In genomic region chr11:10693509-10694071, GRCh38 we compare ENCODE assay signal across 10 cellular contexts. TPM values are rescaled to one million over a fixed set of nuclear protein-coding genes. Genes with fewer than 3 reads are reported as not detected.
DNase-seq lines count a peak whose midpoint lies in the region; ATAC-seq and TF ChIP-seq lines count a peak whose summit lies in the region.
"Had no signal": no experiment of that assay in that cellular context is flagged by ENCODE, and none has a peak within 500 bp of the region (broad histone marks: within the 10 kb centered on the region; RNA-seq: fewer than 3 reads in every experiment).

A gene with protein sequence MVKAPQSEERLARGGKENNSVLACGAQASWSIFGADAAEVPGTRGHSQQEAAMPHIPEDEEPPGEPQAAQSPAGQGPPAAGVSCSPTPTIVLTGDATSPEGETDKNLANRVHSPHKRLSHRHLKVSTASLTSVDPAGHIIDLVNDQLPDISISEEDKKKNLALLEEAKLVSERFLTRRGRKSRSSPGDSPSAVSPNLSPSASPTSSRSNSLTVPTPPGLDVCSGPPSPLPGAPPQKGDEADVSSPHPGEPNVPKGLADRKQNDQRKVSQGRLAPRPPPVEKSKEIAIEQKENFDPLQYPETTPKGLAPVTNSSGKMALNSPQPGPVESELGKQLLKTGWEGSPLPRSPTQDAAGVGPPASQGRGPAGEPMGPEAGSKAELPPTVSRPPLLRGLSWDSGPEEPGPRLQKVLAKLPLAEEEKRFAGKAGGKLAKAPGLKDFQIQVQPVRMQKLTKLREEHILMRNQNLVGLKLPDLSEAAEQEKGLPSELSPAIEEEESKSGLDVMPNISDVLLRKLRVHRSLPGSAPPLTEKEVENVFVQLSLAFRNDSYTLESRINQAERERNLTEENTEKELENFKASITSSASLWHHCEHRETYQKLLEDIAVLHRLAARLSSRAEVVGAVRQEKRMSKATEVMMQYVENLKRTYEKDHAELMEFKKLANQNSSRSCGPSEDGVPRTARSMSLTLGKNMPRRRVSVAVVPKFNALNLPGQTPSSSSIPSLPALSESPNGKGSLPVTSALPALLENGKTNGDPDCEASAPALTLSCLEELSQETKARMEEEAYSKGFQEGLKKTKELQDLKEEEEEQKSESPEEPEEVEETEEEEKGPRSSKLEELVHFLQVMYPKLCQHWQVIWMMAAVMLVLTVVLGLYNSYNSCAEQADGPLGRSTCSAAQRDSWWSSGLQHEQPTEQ (minus strand): TSS chr11:10693755. CDS start chr11:10693602, 153 bp downstream.

- no peaks in the 10 kb centered on the region for H3K4me1 Mint-ChIP-seq in natural killer cell treated with Interleukin-12 subunit alpha and Interleukin-12 subunit beta and Interleukin-15 and Interleukin-18, amount 100 ng/mL, for 72 hours (ENCODE audit: low read depth in 2 of 2)
- H3K4me1 Mint-ChIP-seq in natural killer cell (no peaks in the 10 kb centered on the region), neural crest cell (peaks cover 14% of the 10 kb centered on the region)

- peaks cover 0 to 8% of the 10 kb centered on the region in 2 donors for H3K27me3 Mint-ChIP-seq in natural killer cell treated with Interleukin-12 subunit alpha and Interleukin-12 subunit beta and Interleukin-15 and Interleukin-18, amount 100 ng/mL, for 72 hours
- peaks cover 0 to 17% of the 10 kb centered on the region in 2 donors for H3K27me3 Mint-ChIP-seq in natural killer cell (ENCODE audit: low read depth in 2 of 2)
- H3K27me3 Mint-ChIP-seq in neural crest cell (ENCODE audit: low read depth) = no peaks in the 10 kb centered on the region

- H3K4me3 ChIP-seq in foreskin fibroblast (ENCODE audit: low read depth in 1 of 2, low read length in 2 of 2) (peak within 1 kb of the TSS; percentile 60 to 71), aorta (ENCODE audit: low read length in 2 of 2) (peak within 1 kb of the TSS; percentile 87 to 98)

- no peaks in the 10 kb centered on the region for H3K36me3 ChIP-seq in aorta (ENCODE audit: control insufficient read depth in 1 of 2, insufficient read depth in 2 of 2, low read length in 1 of 2)

- H3K27me3 ChIP-seq in aorta (ENCODE audit: control insufficient read depth in 1 of 2, insufficient read depth in 2 of 2, low read length in 1 of 2) = no peaks in the 10 kb centered on the region

- H3K9me3 Mint-ChIP-seq in natural killer cell treated with Interleukin-12 subunit alpha and Interleukin-12 subunit beta and Interleukin-15 and Interleukin-18, amount 100 ng/mL, for 72 hours = no peaks in the 10 kb centered on the region
- no peaks in the 10 kb centered on the region for H3K9me3 Mint-ChIP-seq in natural killer cell
- peaks cover 3% of the 10 kb centered on the region for H3K9me3 Mint-ChIP-seq in neural crest cell

- no peaks in the 10 kb centered on the region for H3K9me3 ChIP-seq in aorta (ENCODE audit: control insufficient read depth, low read length)

- H3K4me3 Mint-ChIP-seq in natural killer cell treated with Interleukin-12 subunit alpha and Interleukin-12 subunit beta and Interleukin-15 and Interleukin-18, amount 100 ng/mL, for 72 hours = no peak within 1 kb of the TSS
- no peak within 1 kb of the TSS for H3K4me3 Mint-ChIP-seq in natural killer cell
- no peak within 1 kb of the TSS for H3K4me3 Mint-ChIP-seq in neural crest cell

- no peaks in the 10 kb centered on the region for H3K36me3 Mint-ChIP-seq in natural killer cell treated with Interleukin-12 subunit alpha and Interleukin-12 subunit beta and Interleukin-15 and Interleukin-18, amount 100 ng/mL, for 72 hours
- no peaks in the 10 kb centered on the region for H3K36me3 Mint-ChIP-seq in natural killer cell
- peaks cover 5% of the 10 kb centered on the region for H3K36me3 Mint-ChIP-seq in neural crest cell (ENCODE audit: low read depth)

- H3K4me1 ChIP-seq in aorta (ENCODE audit: control insufficient read depth in 1 of 2, insufficient read depth in 2 of 2, low read length in 2 of 2) = peaks cover 0 to 8% of the 10 kb centered on the region in 2 donors

- intact Hi-C loops in natural killer cell (cut with micrococcal nuclease) = no loop called here
- intact Hi-C loops in aorta (cut with DNase I) = loop anchor here (5.0 kb wide), 3 partner anchors 36 to 121 kb away; no protein-coding TSS in a partner anchor

- ATAC-seq in natural killer cell treated with Interleukin-12 subunit alpha and Interleukin-12 subunit beta and Interleukin-15 and Interleukin-18, amount 100 ng/mL, for 72 hours = peak; percentile 37 to 41
- ATAC-seq in natural killer cell (no peak), aorta (ENCODE audit: low FRiP score) (peak; percentile 82), HG03457 (IDR thresholded peaks at IDR 0.05; ENCODE audit: unreplicated experiment) (no peak)

- 3 to 6% methylated on average over 18 of the region's 18 CpGs for WGBS in aorta, 2 donors

- peak within 1 kb of the TSS; percentile 92 to 99 for H3K27ac ChIP-seq in aorta (ENCODE audit: low read depth in 1 of 2, low read length in 2 of 2)

- H3K27ac Mint-ChIP-seq in natural killer cell treated with Interleukin-12 subunit alpha and Interleukin-12 subunit beta and Interleukin-15 and Interleukin-18, amount 100 ng/mL, for 72 hours = no peak within 1 kb of the TSS
- H3K27ac Mint-ChIP-seq in natural killer cell (no peak within 1 kb of the TSS), neural crest cell (ENCODE audit: unreplicated experiment) (peak within 1 kb of the TSS; percentile 81)

- TF ChIP-seq CTCF in natural killer cell (IDR thresholded peaks at IDR 0.05) (no peak), foreskin fibroblast (IDR thresholded peaks at IDR 0.05; ENCODE audit: low read depth, low read length) (no peak), neural crest cell (conservative IDR thresholded peaks at IDR 0.05) (no peak)

- DNase-seq in natural killer cell treated with Interleukin-12 subunit alpha and Interleukin-12 subunit beta and Interleukin-15 and Interleukin-18, amount 100 ng/mL, for 72 hours (ENCODE audit: low spot score) = no peak
- no peak for DNase-seq in natural killer cell
- DNase-seq in foreskin fibroblast = peak; percentile 42 to 81
- DNase-seq in neural crest cell (ENCODE audit: low read depth, low spot score) = no peak
- DNase-seq in aorta = peak; percentile 87 to 92
- no peak for DNase-seq in NCI-H2227 treated with DMSO at 0.1 percent for 48 hours (lab: John Stamatoyannopoulos, UW)
- DNase-seq in stimulated activated CD4-positive, alpha-beta T cell treated with anti-CD3 and anti-CD28 coated beads, Interleukin-2, amount 100 ng/mL, for 24 hours = no peak
- DNase-seq: ACHN; effector memory CD4-positive, alpha-beta T cell had no signal

RNA-seq across cellular contexts. Expression of the gene that starts here (rescaled TPM):
- not detected for total RNA-seq in natural killer cell treated with Interleukin-12 subunit alpha and Interleukin-12 subunit beta and Interleukin-15 and Interleukin-18, amount 100 ng/mL, for 72 hours
- total RNA-seq in natural killer cell = under 1 TPM in 2 of 3 donors, not detected in 1; 0.50 to 0.54 TPM
- total RNA-seq in neural crest cell = 5.4 and 6.1 TPM in 2 replicates
- 100 to 1,000 TPM; 189 to 518 TPM for total RNA-seq in aorta
- 100 to 1,000 TPM in 1 of 2 donors, 10 to 100 TPM in 1; 92.3 to 135 TPM for polyA plus RNA-seq in aorta

Comparison
In these comparisons a context has a peak if more than half of its experiments do, and no peak if none do; other contexts are left out.
1. RNA of the gene that starts here (total RNA-seq): 189 to 518 TPM in aorta; 5.4 to 6.1 TPM in neural crest cell, 0.50 to 0.54 TPM in natural killer cell and not detected in natural killer cell treated with Interleukin-12 subunit alpha and Interleukin-12 subunit beta and Interleukin-15 and Interleukin-18, amount 100 ng/mL, for 72 hours; every median in the first group is over 10 times any median in the second.
2. Peak in ATAC-seq in natural killer cell treated with Interleukin-12 subunit alpha and Interleukin-12 subunit beta and Interleukin-15 and Interleukin-18, amount 100 ng/mL, for 72 hours; RNA of the gene not detected or under 1 TPM.
3. DNase-seq: peak in foreskin fibroblast (2 of 2) and aorta (2 of 2); none in natural killer cell treated with Interleukin-12 subunit alpha and Interleukin-12 subunit beta and Interleukin-15 and Interleukin-18, amount 100 ng/mL, for 72 hours (single experiment), natural killer cell (single experiment), neural crest cell (single experiment), NCI-H2227 treated with DMSO at 0.1 percent for 48 hours (single experiment) and stimulated activated CD4-positive, alpha-beta T cell treated with anti-CD3 and anti-CD28 coated beads, Interleukin-2, amount 100 ng/mL, for 24 hours (0 of 2).